11 cellular contexts compared by ENCODE assay signal in the genomic region with DNA sequence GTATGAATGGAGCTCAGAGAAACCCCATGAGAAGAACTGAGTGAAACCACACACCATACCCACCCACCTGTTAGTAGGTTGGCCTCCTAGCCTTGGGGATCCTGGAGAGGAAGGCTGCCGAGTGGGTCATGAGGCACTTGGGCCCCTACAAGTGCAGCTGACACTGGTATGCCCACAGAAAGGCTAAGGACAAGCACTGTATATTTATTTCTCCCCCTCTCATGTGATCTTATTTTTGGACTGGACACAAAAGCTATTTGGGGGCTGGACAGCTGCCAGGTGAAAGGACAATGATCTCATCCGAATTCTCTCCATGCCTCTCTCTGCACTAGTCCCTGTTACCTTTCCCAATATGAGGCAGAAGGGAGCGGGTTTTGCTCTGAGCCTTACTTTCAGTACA. TPM values are rescaled to one million over a fixed set of nuclear protein-coding genes. Genes with fewer than 3 reads are reported as not detected.
A peak's percentile ranks its signal among the peaks of the same experiment; 100 is the strongest.
DNase-seq lines count a peak whose midpoint lies in the region; ATAC-seq, FAIRE-seq and TF ChIP-seq lines count a peak whose summit lies in the region.
"Had no signal": no experiment of that assay in that cellular context is flagged by ENCODE, and none has a peak within 500 bp of the region (broad histone marks: within the 10 kb centered on the region; RNA-seq: fewer than 3 reads in every experiment).

No MANE protein-coding gene starts in this region.

- no peaks in the 10 kb centered on the region for H3K9me2 ChIP-seq in SK-N-SH

- H3K4me1 ChIP-seq in BLaER1 (peaks cover 7% of the 10 kb centered on the region; the same call in 1 of the 2 replicates), SK-N-SH (ENCODE audit: control insufficient read depth in 1 of 2, insufficient read depth in 2 of 2, low read depth in 1 of 2, low read length in 1 of 2) (peaks cover 23 to 28% of the 10 kb centered on the region in 2 experiments), pancreas (peaks cover 0 to 8% (median 0%) of the 10 kb centered on the region in 3 donors)

- ATAC-seq in pancreas = peak in 3 of 4 donors; percentile 26 to 52 (median 31)

- no peak for TF ChIP-seq EP300 in SK-N-SH (IDR thresholded peaks at IDR 0.05; ENCODE audit: borderline replicate concordance in 1 of 2, low read depth in 1 of 2, low read length in 1 of 2)

- H3K4me3 ChIP-seq in BLaER1 = no peak overlapping the region
- no peak overlapping the region for H3K4me3 ChIP-seq in SK-N-SH (ENCODE audit: low read depth in 2 of 2, low read length in 1 of 2)
- no peak overlapping the region for H3K4me3 ChIP-seq in fibroblast of villous mesenchyme (ENCODE audit: low read depth, low read length)
- no peak overlapping the region for H3K4me3 ChIP-seq in pancreas

- CTCF ChIA-PET in SK-N-SH (lab: Yijun Ruan, JAX) = interaction anchor here (1.0 to 21.1 kb wide), 28 partner anchors 10 to 706 kb away, joined by 3 to 668 read pairs (median 8); a partner anchor contains a TSS

- H3K36me3 ChIP-seq in BLaER1 (no peaks in the 10 kb centered on the region), SK-N-SH (replicated peaks in 1 of 2; ENCODE audit: control insufficient read depth in 1 of 2, insufficient read depth in 2 of 2, low read length in 1 of 2) (no peaks in the 10 kb centered on the region), pancreas (no peaks in the 10 kb centered on the region)

- H2AFZ ChIP-seq in SK-N-SH (ENCODE audit: low read depth) = no peak overlapping the region

- H3K27ac ChIP-seq in BLaER1 (no peak overlapping the region), SK-N-SH (ENCODE audit: low read depth in 2 of 2, low read length in 1 of 2) (peak overlapping the region in 1 of 2 experiments; percentile 71; a peak in 2 of 4 replicates), pancreas (no peak overlapping the region)

- 76% methylated on average over 3 of the region's 3 CpGs for WGBS in SK-N-SH (ENCODE audit: low lambda C conversion rate)
- 62 to 71% methylated on average over 3 of the region's 3 CpGs for WGBS in pancreas, 2 donors

- no peaks in the 10 kb centered on the region for H3K79me2 ChIP-seq in SK-N-SH (ENCODE audit: insufficient read depth)

- TF ChIP-seq RAD21 in SK-N-SH (IDR thresholded peaks at IDR 0.05; ENCODE audit: low read length) = no peak

- H3K9me3 ChIP-seq in BLaER1 (no peaks in the 10 kb centered on the region), SK-N-SH (no peaks in the 10 kb centered on the region), pancreas (no peaks in the 10 kb centered on the region)

- POLR2A ChIA-PET in SK-N-SH (lab: Yijun Ruan, JAX) = interaction anchor here (3.5 kb wide), 1 partner anchor 42 kb away, joined by 20 read pairs; no protein-coding TSS in a partner anchor

- H3F3A ChIP-seq in SK-N-SH (replicated peaks; ENCODE audit: insufficient read depth) = no peaks in the 10 kb centered on the region

- no peaks in the 10 kb centered on the region for H4K20me1 ChIP-seq in BLaER1
- H4K20me1 ChIP-seq in SK-N-SH (ENCODE audit: insufficient read depth) = no peaks in the 10 kb centered on the region

- intact Hi-C loops in pancreas (cut with DNase I) = loop anchor here in 2 of 3 donors (5.0 kb wide), 2 partner anchors 41 to 46 kb away; no protein-coding TSS in a partner anchor

- no peak overlapping the region for H3K9ac ChIP-seq in BLaER1
- no peak overlapping the region for H3K9ac ChIP-seq in SK-N-SH

- H3K27me3 ChIP-seq in BLaER1 (no peaks in the 10 kb centered on the region), SK-N-SH (ENCODE audit: insufficient read depth) (no peaks in the 10 kb centered on the region), pancreas (no peaks in the 10 kb centered on the region)

- FAIRE-seq in pancreas (lab: Jason Lieb, UNC) = no peak
- FAIRE-seq: colon had no signal

- H3K4me2 ChIP-seq in BLaER1 (0 out of 2 replicates have a peak overlapping the region, but pooled peaks have one; percentile 36), SK-N-SH (peak overlapping the region; percentile 53)

- no peak for DNase-seq in SK-N-SH
- peak; percentile 27 for DNase-seq in fibroblast of villous mesenchyme (ENCODE audit: low read depth)
- peak in 1 of 6 donors; percentile 32 for DNase-seq in pancreas
- DNase-seq in LoVo (ENCODE audit: low spot score) = no peak
- no peak for DNase-seq in stimulated activated CD8-positive, alpha-beta memory T cell treated with anti-CD3 and anti-CD28 coated beads, Interleukin-4, amount 100 ng/mL, for 48 hours
- no peak for DNase-seq in CD1c-positive myeloid dendritic cell (ENCODE audit: extremely low spot score)
- no peak for DNase-seq in NCI-H524 treated with DMSO at 0.1 percent for 48 hours (lab: John Stamatoyannopoulos, UW)
- DNase-seq: CD4-positive, alpha-beta T cell had no signal

- TF ChIP-seq CTCF in SK-N-SH (IDR thresholded peaks at IDR 0.05) = no peak
- no peak for TF ChIP-seq CTCF in fibroblast of villous mesenchyme (IDR thresholded peaks at IDR 0.05; ENCODE audit: insufficient read depth, low read depth, low read length)
- TF ChIP-seq CTCF in pancreas (IDR thresholded peaks at IDR 0.05) = no peak

TF ChIP-seq in SK-N-SH, 30 proteins besides CTCF, POLR2A, EP300 and RAD21:
- TF ChIP-seq NFIC (IDR thresholded peaks at IDR 0.05; ENCODE audit: borderline replicate concordance) (peak; percentile 47; the same call in 1 of the 2 replicates), JUND (IDR thresholded peaks at IDR 0.05) (no peak)

RNA-seq across cellular contexts. Expression of a gene that starts 12.0 kb away (rescaled TPM):
- polyA plus RNA-seq in SK-N-SH (2012; rRNA removed) (5.3 and 5.9 TPM in 2 replicates), pancreas (under 1 TPM; 0.42 to 0.73 TPM)
- 5.6 and 6.3 TPM in 2 replicates for polyA plus RNA-seq in SK-N-SH (2012; cell fraction: cytosol; rRNA removed)
- polyA plus RNA-seq in SK-N-SH (2012; cell fraction: nucleus; rRNA removed) = 5.4 and 5.6 TPM in 2 replicates
- total RNA-seq in fibroblast of villous mesenchyme (8.7 and 16.0 TPM in 2 replicates), pancreas (under 1 TPM; 0.03 to 0.90 (median 0.24) TPM)
- total RNA-seq: activated CD4-positive, alpha-beta memory T cell treated with anti-CD3 and anti-CD28 coated beads for 36 hours; CD4-positive, alpha-beta T cell had no signal
